Comparison of ENCODE assay signal across 32 cellular contexts in the genomic region with DNA sequence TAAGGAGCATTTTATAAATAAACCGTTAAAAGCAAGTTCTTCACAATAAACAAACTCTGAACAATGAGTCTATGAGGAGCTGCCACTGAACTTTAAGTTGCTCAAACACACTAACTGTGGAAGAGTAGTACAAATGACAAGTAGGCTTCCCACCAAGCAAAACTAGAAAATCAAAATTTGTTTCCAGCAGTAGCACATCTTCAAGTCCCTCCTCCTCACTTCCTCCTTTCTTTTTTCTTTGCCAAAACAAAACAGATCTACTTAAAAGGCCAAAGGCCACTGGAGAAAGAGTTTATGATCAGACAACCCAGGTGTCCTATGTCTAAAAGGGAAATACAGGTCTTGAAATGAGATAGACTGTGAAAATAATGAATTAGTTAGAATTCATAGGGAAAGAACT. TPM values are rescaled to one million over a fixed set of nuclear protein-coding genes. Genes with fewer than 3 reads are reported as not detected.
DNase-seq lines count a peak whose midpoint lies in the region; ATAC-seq and TF ChIP-seq lines count a peak whose summit lies in the region.
"Had no signal": no experiment of that assay in that cellular context is flagged by ENCODE, and none has a peak within 500 bp of the region (broad histone marks: within the 10 kb centered on the region; RNA-seq: fewer than 3 reads in every experiment).

No MANE protein-coding gene starts in this region.

- peaks cover 10% of the 10 kb centered on the region for H3K9me3 Mint-ChIP-seq in Caco-2 (ENCODE audit: unreplicated experiment)
- H3K9me3 Mint-ChIP-seq: activated T-cell treated with anti-CD3 and anti-CD28 coated beads, Interleukin-2, amount 50 U/mL, for 72 hours; HFFc6; nephron; stimulated activated memory B cell treated with anti-CD40 and anti-IgM and Interleukin-4, amounts not matched to agents 10 μg/mL and 1 μg/mL and 100 μg/mL, for 72 hours had no signal

- H3K9ac ChIP-seq in BLaER1 treated with 17β-estradiol and CSF1 and Interleukin-3, amounts not matched to agents 10 nM and 100 nM, result peak overlapping the region in 3 of 11 experiments; percentile 50 to 60 (median 56); a peak in 5 of 22 replicates
- no peak overlapping the region for H3K9ac ChIP-seq in OCI-LY1 (ENCODE audit: low read length)
- H3K9ac ChIP-seq: GM23248 had no signal

- H3K4me1 ChIP-seq in BLaER1 treated with 17β-estradiol and CSF1 and Interleukin-3, amounts not matched to agents 10 nM and 100 nM, result peaks cover 8 to 69% (median 22%) of the 10 kb centered on the region in 10 experiments; a peak in 19 of 20 replicates
- H3K4me1 ChIP-seq in OCI-LY1 (ENCODE audit: insufficient read depth, low read length, severe bottlenecking), result peaks cover 39% of the 10 kb centered on the region
- peaks cover 3% of the 10 kb centered on the region for H3K4me1 ChIP-seq in prostate gland (replicated peaks)
- peaks cover 21% of the 10 kb centered on the region for H3K4me1 ChIP-seq in Caco-2
- H3K4me1 ChIP-seq: right atrium auricular region had no signal

- TF ChIP-seq CTCF in OCI-LY1 (IDR thresholded peaks at IDR 0.05; ENCODE audit: low read length), result no peak
- no peak for TF ChIP-seq CTCF in epithelial cell of esophagus (IDR thresholded peaks at IDR 0.05; ENCODE audit: insufficient read depth, low read depth, low read length, missing control alignments)
- no peak for TF ChIP-seq CTCF in prostate gland (IDR thresholded peaks at IDR 0.05)
- TF ChIP-seq CTCF in GM10248 (IDR thresholded peaks at IDR 0.05; ENCODE audit: control extremely low read depth, extremely low read depth, low read depth, missing control alignments), result no peak
- TF ChIP-seq CTCF in Caco-2 (IDR thresholded peaks at IDR 0.05; ENCODE audit: insufficient read depth in 1 of 2, low read depth in 1 of 2, low read length in 1 of 2, severe bottlenecking in 1 of 2, unreplicated experiment in 1 of 2), result no peak

- no peaks in the 10 kb centered on the region for H3K9me2 ChIP-seq in OCI-LY1 (ENCODE audit: low read depth, low read length)

- H3K36me3 ChIP-seq in BLaER1 treated with 17β-estradiol and CSF1 and Interleukin-3, amounts not matched to agents 10 nM and 100 nM, result no peaks in the 10 kb centered on the region
- H3K36me3 ChIP-seq in OCI-LY1 (ENCODE audit: insufficient read depth, low read length) (no peaks in the 10 kb centered on the region), prostate gland (no peaks in the 10 kb centered on the region), Caco-2 (ENCODE audit: control insufficient read depth, insufficient read depth, low read length) (no peaks in the 10 kb centered on the region)
- H3K36me3 ChIP-seq: lower lobe of right lung, right atrium auricular region had no signal

- CTCF ChIA-PET in GM10248 (lab: Yijun Ruan, JAX) (interaction anchor here (0.8 kb wide), 1 partner anchor 27 kb away, joined by 3 read pairs; no protein-coding TSS in a partner anchor), Caco-2 (lab: Charles Lee) (no interaction called here)

- no peaks in the 10 kb centered on the region for H3K27me3 Mint-ChIP-seq in Caco-2 (ENCODE audit: insufficient read depth, unreplicated experiment)

- H2AFZ ChIP-seq in OCI-LY1 (ENCODE audit: low read length), result peak overlapping the region; percentile 89; the same call in 1 of the 2 replicates
- H2AFZ ChIP-seq: GM23248 had no signal

- no peaks in the 10 kb centered on the region for H3K27me3 ChIP-seq in BLaER1 treated with 17β-estradiol and CSF1 and Interleukin-3, amounts not matched to agents 10 nM and 100 nM
- H3K27me3 ChIP-seq in OCI-LY1 (ENCODE audit: insufficient read depth, low read length), result no peaks in the 10 kb centered on the region
- no peaks in the 10 kb centered on the region for H3K27me3 ChIP-seq in prostate gland (replicated peaks; ENCODE audit: insufficient read depth)
- H3K27me3 ChIP-seq in Caco-2 (replicated peaks; ENCODE audit: control insufficient read depth, insufficient read depth, low read length), result no peaks in the 10 kb centered on the region
- H3K27me3 ChIP-seq: right atrium auricular region had no signal

- peak overlapping the region in 5 of 11 experiments; percentile 47 to 88 (median 59); a peak in 10 of 22 replicates for H3K4me2 ChIP-seq in BLaER1 treated with 17β-estradiol and CSF1 and Interleukin-3, amounts not matched to agents 10 nM and 100 nM
- peak overlapping the region; percentile 11; the same call in 1 of the 2 replicates for H3K4me2 ChIP-seq in OCI-LY1 (ENCODE audit: low read length)

- H3F3A ChIP-seq in OCI-LY1 (ENCODE audit: insufficient read depth, low read length), result no peaks in the 10 kb centered on the region

- POLR2A ChIA-PET in GM10248 (lab: Yijun Ruan, JAX), result no interaction called here
- POLR2A ChIA-PET in Caco-2 (lab: Charles Lee), result no interaction called here

- no peak overlapping the region for H3K4me3 Mint-ChIP-seq in Caco-2 (ENCODE audit: unreplicated experiment)
- H3K4me3 Mint-ChIP-seq: activated CD8-positive, alpha-beta memory T cell treated with anti-CD3 and anti-CD28 coated beads, Interleukin-2, amount 10 ng/mL, durations not matched to agents 7 days and 5 days; activated T-cell treated with anti-CD3 and anti-CD28 coated beads, Interleukin-2, amount 50 U/mL, for 72 hours; B cell; HFFc6; nephron; stimulated activated memory B cell treated with anti-CD40 and anti-IgM and Interleukin-4, amounts not matched to agents 10 μg/mL and 1 μg/mL and 100 μg/mL, for 72 hours had no signal

- peak overlapping the region in 8 of 11 experiments; percentile 20 to 84 (median 60); a peak in 13 of 22 replicates for H3K27ac ChIP-seq in BLaER1 treated with 17β-estradiol and CSF1 and Interleukin-3, amounts not matched to agents 10 nM and 100 nM
- H3K27ac ChIP-seq in OCI-LY1 (ENCODE audit: low read depth, low read length, poor library complexity, severe bottlenecking) (peak overlapping the region; percentile 82), prostate gland (peak overlapping the region; percentile 24 to 87)
- H3K27ac ChIP-seq: GM23248, right atrium auricular region, SK-N-MC had no signal

- TF ChIP-seq POLR2A in prostate gland (IDR thresholded peaks at IDR 0.05), result no peak

- intact Hi-C loops in prostate gland (cut with DNase I), result no loop called here
- intact Hi-C loops in Caco-2 (cut with micrococcal nuclease; ENCODE audit: unreplicated experiment), result no loop called here

- H3K4me1 Mint-ChIP-seq in Caco-2 (ENCODE audit: low read depth, unreplicated experiment), result peaks cover 21% of the 10 kb centered on the region
- H3K4me1 Mint-ChIP-seq: activated CD8-positive, alpha-beta memory T cell treated with anti-CD3 and anti-CD28 coated beads, Interleukin-2, amount 10 ng/mL, durations not matched to agents 7 days and 5 days; B cell; nephron; stimulated activated memory B cell treated with anti-CD40 and anti-IgM and Interleukin-4, amounts not matched to agents 10 μg/mL and 1 μg/mL and 100 μg/mL, for 72 hours had no signal

- ATAC-seq in HG02884 (IDR thresholded peaks at IDR 0.05; ENCODE audit: unreplicated experiment) (no peak), GM18868 (IDR thresholded peaks at IDR 0.05; ENCODE audit: unreplicated experiment) (no peak)
- ATAC-seq: activated CD8-positive, alpha-beta memory T cell treated with anti-CD3 and anti-CD28 coated beads, Interleukin-2, amount 10 ng/mL, durations not matched to agents 7 days and 5 days; activated T-cell treated with anti-CD3 and anti-CD28 coated beads, Interleukin-2, amount 50 U/mL, for 72 hours; HepG2; lower lobe of right lung; stimulated activated memory B cell treated with anti-CD40 and anti-IgM and Interleukin-4, amounts not matched to agents 10 μg/mL and 1 μg/mL and 100 μg/mL, for 72 hours had no signal

- 47% methylated on average over 1 of the region's 1 CpG for WGBS in prostate gland

- H3K27ac Mint-ChIP-seq in Caco-2 (ENCODE audit: unreplicated experiment), result no peak overlapping the region
- H3K27ac Mint-ChIP-seq: activated CD8-positive, alpha-beta memory T cell treated with anti-CD3 and anti-CD28 coated beads, Interleukin-2, amount 10 ng/mL, durations not matched to agents 7 days and 5 days; activated T-cell treated with anti-CD3 and anti-CD28 coated beads, Interleukin-2, amount 50 U/mL, for 72 hours; B cell; HFFc6; nephron; stimulated activated memory B cell treated with anti-CD40 and anti-IgM and Interleukin-4, amounts not matched to agents 10 μg/mL and 1 μg/mL and 100 μg/mL, for 72 hours had no signal

- DNase-seq in epithelial cell of esophagus (ENCODE audit: low read depth) (peak; percentile 2), prostate gland (ENCODE audit: low spot score) (no peak), GM10248 (ENCODE audit: extremely low spot score) (no peak), Caco-2 (no peak)
- DNase-seq: activated CD4-positive, CD25-positive, alpha-beta regulatory T cell; activated CD8-positive, alpha-beta memory T cell treated with anti-CD3 and anti-CD28 coated beads, Interleukin-2, amount 10 ng/mL, durations not matched to agents 7 days and 5 days; activated naive CD4-positive, alpha-beta T cell; activated T-cell treated with anti-CD3 and anti-CD28 coated beads, Interleukin-2, amount 50 U/mL, for 72 hours; cerebellar nuclear complex; DMS79 treated with DMSO at 0.1 percent for 48 hours; GF-D8; GM23248; HFFc6; Kasumi-1; kidney; lower lobe of right lung; MV-4-11; NCI-H187; NCI-H2171; NCI-H510A treated with DMSO at 0.1 percent for 48 hours; NK-92 treated with Interleukin-12 subunit alpha and Interleukin-12 subunit beta, amount 100 ng/mL, for 24 hours; stimulated activated CD4-positive, alpha-beta T cell treated with anti-CD3 and anti-CD28 coated beads, Interleukin-4, amount 100 ng/mL, for 24 hours had no signal

- BruUV-seq in Caco-2 (replicated peaks; lab: Mats Ljungman, UMichigan), result no TSS peak

- H3K9me3 ChIP-seq in BLaER1 treated with 17β-estradiol and CSF1 and Interleukin-3, amounts not matched to agents 10 nM and 100 nM (replicated peaks in 1 of 11), result peaks cover 0 to 12% (median 0%) of the 10 kb centered on the region in 11 experiments; a peak in 5 of 22 replicates
- H3K9me3 ChIP-seq in OCI-LY1 (ENCODE audit: low read length) (no peaks in the 10 kb centered on the region), prostate gland (no peaks in the 10 kb centered on the region), Caco-2 (no peaks in the 10 kb centered on the region)
- H3K9me3 ChIP-seq: lower lobe of right lung, right atrium auricular region had no signal

- H3K79me2 ChIP-seq in OCI-LY1 (ENCODE audit: insufficient read depth, low read length), result no peaks in the 10 kb centered on the region

- H3K4me3 ChIP-seq in BLaER1 treated with 17β-estradiol and CSF1 and Interleukin-3, amounts not matched to agents 10 nM and 100 nM, result no peak overlapping the region
- H3K4me3 ChIP-seq in OCI-LY1 (ENCODE audit: low read depth, low read length, poor library complexity, severe bottlenecking) (no peak overlapping the region), epithelial cell of esophagus (ENCODE audit: low read length) (no peak overlapping the region), prostate gland (no peak overlapping the region), Caco-2 (ENCODE audit: low read depth, low read length) (no peak overlapping the region)
- H3K4me3 ChIP-seq: GM23248, lower lobe of right lung, right atrium auricular region, SK-N-MC had no signal

- no peaks in the 10 kb centered on the region for H3K36me3 Mint-ChIP-seq in Caco-2 (ENCODE audit: insufficient read depth, unreplicated experiment)
- H3K36me3 Mint-ChIP-seq: activated CD8-positive, alpha-beta memory T cell treated with anti-CD3 and anti-CD28 coated beads, Interleukin-2, amount 10 ng/mL, durations not matched to agents 7 days and 5 days had no signal

- no peaks in the 10 kb centered on the region for H4K20me1 ChIP-seq in BLaER1 treated with 17β-estradiol and CSF1 and Interleukin-3, amounts not matched to agents 10 nM and 100 nM
- no peaks in the 10 kb centered on the region for H4K20me1 ChIP-seq in OCI-LY1 (ENCODE audit: insufficient read depth, low read length)

RNA-seq across cellular contexts. Expression of a gene that starts 17.1 kb away (rescaled TPM):
- total RNA-seq in prostate gland, result 100 to 1,000 TPM in 1 of 2 donors, 10 to 100 TPM in 1; 66.3 to 117 TPM
- 18.7 and 21.4 TPM in 2 replicates for total RNA-seq in Caco-2 (2022)
